ENCODE assay signal across 13 cellular contexts in the genomic region with DNA sequence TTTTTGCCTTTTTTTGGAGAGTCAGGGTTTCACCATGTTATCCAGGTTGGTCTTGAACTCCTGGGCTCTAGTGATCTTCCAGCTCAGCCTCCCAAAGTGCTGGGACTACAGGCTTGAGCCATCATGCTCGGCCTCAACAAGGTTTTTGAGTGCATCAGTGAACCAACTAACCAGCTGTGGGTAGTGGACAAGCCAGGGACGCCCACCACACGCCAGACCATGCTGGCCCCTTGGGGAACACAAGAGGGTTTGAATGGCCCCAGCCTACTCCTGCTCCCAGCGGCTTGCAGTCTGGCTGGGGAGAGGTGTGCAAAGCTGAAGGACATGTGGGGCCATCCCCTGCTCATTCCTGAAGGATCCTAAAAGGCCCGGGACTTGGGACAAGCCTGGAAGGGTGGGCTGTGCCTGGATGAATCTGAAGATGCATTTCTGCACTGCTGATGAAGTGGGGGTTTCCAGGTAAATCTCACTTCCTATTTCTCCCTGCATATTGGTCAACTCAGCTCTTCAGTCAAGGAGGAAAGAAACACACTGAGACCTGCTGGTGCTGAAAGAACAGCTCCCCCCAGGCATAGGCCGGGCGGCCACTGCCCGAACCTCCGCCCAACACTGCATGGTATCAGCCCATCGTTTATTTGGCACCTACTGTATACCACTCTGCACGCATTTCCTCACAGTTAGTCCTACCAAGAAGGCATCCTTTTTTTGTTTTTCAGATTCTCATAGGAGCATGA. TPM values are rescaled to one million over a fixed set of nuclear protein-coding genes. Genes with fewer than 3 reads are reported as not detected.
DNase-seq lines count a peak whose midpoint lies in the region; ATAC-seq and TF ChIP-seq lines count a peak whose summit lies in the region.
"Had no signal": no experiment of that assay in that cellular context is flagged by ENCODE, and none has a peak within 500 bp of the region (broad histone marks: within the 10 kb centered on the region; RNA-seq: fewer than 3 reads in every experiment).

No MANE protein-coding gene starts in this region.

- H3K27ac Mint-ChIP-seq in activated T-helper 2 cell treated with anti-CD3 and anti-CD28 coated beads, Interferon-gamma antibody, Interleukin-2, Interleukin-4, amounts not matched to agents 10 μg/mL and 5 μg/mL and 100 μg/mL, durations not matched to agents 14 hours and 24 hours and 36 hours = no peak overlapping the region
- H3K27ac Mint-ChIP-seq: activated CD4-positive, alpha-beta T cell treated with anti-CD3 and anti-CD28 coated beads for 36 hours had no signal

- WGBS in liver = 39% methylated on average over 11 of the region's 11 CpGs

- no peak for TF ChIP-seq RAD21 in liver (IDR thresholded peaks at IDR 0.05)

- peaks cover 9% of the 10 kb centered on the region for H3K27me3 Mint-ChIP-seq in activated T-helper 2 cell treated with anti-CD3 and anti-CD28 coated beads, Interferon-gamma antibody, Interleukin-2, Interleukin-4, amounts not matched to agents 10 μg/mL and 5 μg/mL and 100 μg/mL, durations not matched to agents 14 hours and 24 hours and 36 hours (ENCODE audit: low read depth)

- no peak overlapping the region for H3K9ac ChIP-seq in liver (ENCODE audit: low read depth in 1 of 2, low read length in 2 of 2)

- H3K9me3 Mint-ChIP-seq in activated T-helper 2 cell treated with anti-CD3 and anti-CD28 coated beads, Interferon-gamma antibody, Interleukin-2, Interleukin-4, amounts not matched to agents 10 μg/mL and 5 μg/mL and 100 μg/mL, durations not matched to agents 14 hours and 24 hours and 36 hours = no peaks in the 10 kb centered on the region

- H3K27me3 ChIP-seq in liver (ENCODE audit: control insufficient read depth in 4 of 4, insufficient read depth in 4 of 4, low read length in 3 of 4) = no peaks in the 10 kb centered on the region
- H3K27me3 ChIP-seq: right lobe of liver had no signal

- peak; percentile 83 for ATAC-seq in GM18502 (IDR thresholded peaks at IDR 0.05; ENCODE audit: poor library complexity, unreplicated experiment)
- ATAC-seq in HG02885 (IDR thresholded peaks at IDR 0.05; ENCODE audit: poor library complexity, unreplicated experiment) = peak; percentile 62
- peak; percentile 55 for ATAC-seq in SK-N-SH treated with all-trans-retinoic acid at 6 μM for 48 hours
- no peak for ATAC-seq in GM19397 (IDR thresholded peaks at IDR 0.05; ENCODE audit: unreplicated experiment)
- ATAC-seq: activated CD4-positive, alpha-beta T cell treated with anti-CD3 and anti-CD28 coated beads for 36 hours had no signal

- no peaks in the 10 kb centered on the region for H3K4me1 Mint-ChIP-seq in activated T-helper 2 cell treated with anti-CD3 and anti-CD28 coated beads, Interferon-gamma antibody, Interleukin-2, Interleukin-4, amounts not matched to agents 10 μg/mL and 5 μg/mL and 100 μg/mL, durations not matched to agents 14 hours and 24 hours and 36 hours (ENCODE audit: low read depth)
- H3K4me1 Mint-ChIP-seq: activated CD4-positive, alpha-beta T cell treated with anti-CD3 and anti-CD28 coated beads for 36 hours; brain had no signal

- no peak overlapping the region for H3K27ac ChIP-seq in liver (ENCODE audit: low read depth in 1 of 2, low read length in 2 of 2)
- H3K27ac ChIP-seq in substantia nigra (ENCODE audit: low read depth, low read length, poor library complexity, severe bottlenecking) = no peak overlapping the region
- H3K27ac ChIP-seq: right lobe of liver, stomach had no signal

- intact Hi-C loops in activated T-helper 2 cell treated with anti-CD3 and anti-CD28 coated beads, Interferon-gamma antibody, Interleukin-2, Interleukin-4, amounts not matched to agents 10 μg/mL and 5 μg/mL and 100 μg/mL, durations not matched to agents 14 hours and 24 hours and 36 hours (cut with micrococcal nuclease) = no loop called here

- no peak overlapping the region for H3K4me3 Mint-ChIP-seq in activated T-helper 2 cell treated with anti-CD3 and anti-CD28 coated beads, Interferon-gamma antibody, Interleukin-2, Interleukin-4, amounts not matched to agents 10 μg/mL and 5 μg/mL and 100 μg/mL, durations not matched to agents 14 hours and 24 hours and 36 hours (ENCODE audit: low read depth)
- H3K4me3 Mint-ChIP-seq: activated CD4-positive, alpha-beta T cell treated with anti-CD3 and anti-CD28 coated beads for 36 hours had no signal

- no peaks in the 10 kb centered on the region for H3K36me3 ChIP-seq in liver (ENCODE audit: control insufficient read depth in 4 of 4, insufficient read depth in 3 of 4, low read depth in 1 of 4, low read length in 3 of 4)
- H3K36me3 ChIP-seq: right lobe of liver, stomach had no signal

- TF ChIP-seq CTCF in liver (IDR thresholded peaks at IDR 0.05; ENCODE audit: low read depth, low read length, missing input control) = no peak

- H3K9me3 ChIP-seq in liver (ENCODE audit: control insufficient read depth in 4 of 4, low read length in 3 of 4) = peaks cover 0 to 4% (median 2%) of the 10 kb centered on the region in 4 donors
- H3K9me3 ChIP-seq: right lobe of liver had no signal

- no peak overlapping the region for H3K4me3 ChIP-seq in liver (ENCODE audit: low read depth in 1 of 3, low read length in 3 of 3)
- H3K4me3 ChIP-seq: right lobe of liver, stomach had no signal

- DNase-seq in substantia nigra (lab: John Stamatoyannopoulos, UW) = no peak
- no peak for DNase-seq in activated T-helper 2 cell treated with anti-CD3 and anti-CD28 coated beads, Interferon-gamma antibody, Interleukin-2, Interleukin-4, amounts not matched to agents 10 μg/mL and 5 μg/mL and 100 μg/mL, durations not matched to agents 14 hours and 24 hours and 36 hours (ENCODE audit: low spot score)
- no peak for DNase-seq in stimulated activated naive CD4-positive, alpha-beta T cell (lab: John Stamatoyannopoulos, UW)
- DNase-seq: activated CD4-positive, alpha-beta T cell treated with anti-CD3 and anti-CD28 coated beads for 36 hours; NCI-H524; right lobe of liver; stomach had no signal

- H3K36me3 Mint-ChIP-seq in activated T-helper 2 cell treated with anti-CD3 and anti-CD28 coated beads, Interferon-gamma antibody, Interleukin-2, Interleukin-4, amounts not matched to agents 10 μg/mL and 5 μg/mL and 100 μg/mL, durations not matched to agents 14 hours and 24 hours and 36 hours (ENCODE audit: low read depth) = no peaks in the 10 kb centered on the region

- no peaks in the 10 kb centered on the region for H3K4me1 ChIP-seq in liver (ENCODE audit: control insufficient read depth in 4 of 4, insufficient read depth in 4 of 4, low read length in 3 of 4)
- H3K4me1 ChIP-seq: right lobe of liver, stomach had no signal

TF ChIP-seq in SK-N-SH treated with all-trans-retinoic acid at 6 μM for 48 hours, 23 proteins besides CTCF, POLR2A, EP300 and RAD21 (continues in another document):
- TF ChIP-seq PATZ1 (CRISPR knock-in tag; IDR thresholded peaks at IDR 0.05; ENCODE audit: borderline replicate concordance) (no peak), ZNF8 (CRISPR knock-in tag; IDR thresholded peaks at IDR 0.05) (no peak), CSDC2 (CRISPR knock-in tag; IDR thresholded peaks at IDR 0.05) (no peak)

TF ChIP-seq in liver, 16 proteins besides CTCF, POLR2A, EP300 and RAD21:
- peak; percentile 63 for TF ChIP-seq REST (IDR thresholded peaks at IDR 0.05)
- no peak for TF ChIP-seq MAX (IDR thresholded peaks at IDR 0.05)

RNA-seq across cellular contexts. Expression of gene MMD2, which starts 6.9 kb away (rescaled TPM):
- not detected for total RNA-seq in liver
- polyA plus RNA-seq in liver = not detected
- not detected in 2 replicates for total RNA-seq in activated T-helper 2 cell treated with anti-CD3 and anti-CD28 coated beads, Interferon-gamma antibody, Interleukin-2, Interleukin-4, amounts not matched to agents 10 μg/mL and 5 μg/mL and 100 μg/mL, durations not matched to agents 14 hours and 24 hours and 36 hours
- total RNA-seq: activated CD4-positive, alpha-beta T cell treated with anti-CD3 and anti-CD28 coated beads for 36 hours; right lobe of liver; stomach had no signal
- polyA plus RNA-seq: stomach had no signal
